ENCODE assay signal across 9 cellular contexts in genomic region chr18:79460445-79461300, GRCh38.
DNase-seq lines count a peak whose midpoint lies in the region; ATAC-seq and TF ChIP-seq lines count a peak whose summit lies in the region.
"Had no signal": no experiment of that assay in that cellular context is flagged by ENCODE, and none has a peak within 500 bp of the region (broad histone marks: within the 10 kb centered on the region; RNA-seq: fewer than 3 reads in every experiment).

No MANE protein-coding gene starts in this region.

- peak; percentile 80 for ATAC-seq in HG03060 (IDR thresholded peaks at IDR 0.05; ENCODE audit: low read depth, unreplicated experiment)

- no peaks in the 10 kb centered on the region for H3K27me3 Mint-ChIP-seq in activated T-helper 1 cell treated with anti-CD3 and anti-CD28 coated beads, Interleukin-12 subunit alpha, Interleukin-12 subunit beta, Interleukin-2, Interleukin-4 antibody, amounts not matched to agents 30 ng/mL and 10 ng/mL and 1 ng/mL, durations not matched to agents 14 hours and 24 hours and 36 hours (ENCODE audit: insufficient read depth)

- no peaks in the 10 kb centered on the region for H3K4me1 Mint-ChIP-seq in activated T-helper 1 cell treated with anti-CD3 and anti-CD28 coated beads, Interleukin-12 subunit alpha, Interleukin-12 subunit beta, Interleukin-2, Interleukin-4 antibody, amounts not matched to agents 30 ng/mL and 10 ng/mL and 1 ng/mL, durations not matched to agents 14 hours and 24 hours and 36 hours (ENCODE audit: low read depth)

- peak overlapping the region; percentile 78 to 97 (median 90) for H3K4me2 ChIP-seq in BLaER1 treated with 17β-estradiol and CSF1 and Interleukin-3, amounts not matched to agents 10 nM and 100 nM

- no peak for DNase-seq in activated T-helper 1 cell treated with anti-CD3 and anti-CD28 coated beads, Interleukin-12 subunit alpha, Interleukin-12 subunit beta, Interleukin-2, Interleukin-4 antibody, amounts not matched to agents 30 ng/mL and 10 ng/mL and 1 ng/mL, durations not matched to agents 14 hours and 24 hours and 36 hours (ENCODE audit: low spot score)
- no peak for DNase-seq in posterior cingulate gyrus
- no peak for DNase-seq in H4 (ENCODE audit: low spot score)
- DNase-seq in MG63 = no peak
- no peak for DNase-seq in iPS-NIHi7 (ENCODE audit: extremely low spot score)
- DNase-seq: immature natural killer cell had no signal

- peaks cover 0 to 44% (median 34%) of the 10 kb centered on the region in 11 experiments; a peak in 19 of 22 replicates for H3K36me3 ChIP-seq in BLaER1 treated with 17β-estradiol and CSF1 and Interleukin-3, amounts not matched to agents 10 nM and 100 nM
- no peaks in the 10 kb centered on the region for H3K36me3 ChIP-seq in MG63

- no peaks in the 10 kb centered on the region for H3K27me3 ChIP-seq in BLaER1 treated with 17β-estradiol and CSF1 and Interleukin-3, amounts not matched to agents 10 nM and 100 nM
- H3K27me3 ChIP-seq in MG63 = no peaks in the 10 kb centered on the region

- intact Hi-C loops in activated T-helper 1 cell treated with anti-CD3 and anti-CD28 coated beads, Interleukin-12 subunit alpha, Interleukin-12 subunit beta, Interleukin-2, Interleukin-4 antibody, amounts not matched to agents 30 ng/mL and 10 ng/mL and 1 ng/mL, durations not matched to agents 14 hours and 24 hours and 36 hours (cut with micrococcal nuclease) = no loop called here
- intact Hi-C loops in posterior cingulate gyrus (cut with DNase I) = no loop called here

- peak overlapping the region in 2 of 10 experiments; percentile 18 to 31; a peak in 3 of 20 replicates for H3K4me3 ChIP-seq in BLaER1 treated with 17β-estradiol and CSF1 and Interleukin-3, amounts not matched to agents 10 nM and 100 nM
- no peak overlapping the region for H3K4me3 ChIP-seq in MG63

- no peaks in the 10 kb centered on the region for H3K9me3 Mint-ChIP-seq in activated T-helper 1 cell treated with anti-CD3 and anti-CD28 coated beads, Interleukin-12 subunit alpha, Interleukin-12 subunit beta, Interleukin-2, Interleukin-4 antibody, amounts not matched to agents 30 ng/mL and 10 ng/mL and 1 ng/mL, durations not matched to agents 14 hours and 24 hours and 36 hours
- H3K9me3 Mint-ChIP-seq: immature natural killer cell had no signal

- no peak overlapping the region for H3K4me3 Mint-ChIP-seq in activated T-helper 1 cell treated with anti-CD3 and anti-CD28 coated beads, Interleukin-12 subunit alpha, Interleukin-12 subunit beta, Interleukin-2, Interleukin-4 antibody, amounts not matched to agents 30 ng/mL and 10 ng/mL and 1 ng/mL, durations not matched to agents 14 hours and 24 hours and 36 hours
- H3K4me3 Mint-ChIP-seq: immature natural killer cell had no signal

- H3K27ac Mint-ChIP-seq in activated T-helper 1 cell treated with anti-CD3 and anti-CD28 coated beads, Interleukin-12 subunit alpha, Interleukin-12 subunit beta, Interleukin-2, Interleukin-4 antibody, amounts not matched to agents 30 ng/mL and 10 ng/mL and 1 ng/mL, durations not matched to agents 14 hours and 24 hours and 36 hours = peak overlapping the region; percentile 70

- H3K9me3 ChIP-seq in BLaER1 treated with 17β-estradiol and CSF1 and Interleukin-3, amounts not matched to agents 10 nM and 100 nM (replicated peaks in 1 of 11) = no peaks in the 10 kb centered on the region
- H3K9me3 ChIP-seq in MG63 = no peaks in the 10 kb centered on the region

- peaks cover 17% of the 10 kb centered on the region for H3K36me3 Mint-ChIP-seq in activated T-helper 1 cell treated with anti-CD3 and anti-CD28 coated beads, Interleukin-12 subunit alpha, Interleukin-12 subunit beta, Interleukin-2, Interleukin-4 antibody, amounts not matched to agents 30 ng/mL and 10 ng/mL and 1 ng/mL, durations not matched to agents 14 hours and 24 hours and 36 hours (ENCODE audit: low read depth)

- H3K9ac ChIP-seq in BLaER1 treated with 17β-estradiol and CSF1 and Interleukin-3, amounts not matched to agents 10 nM and 100 nM = peak overlapping the region in 10 of 11 experiments; percentile 0 to 70 (median 43); a peak in 16 of 22 replicates

- TF ChIP-seq POLR2A in GM19193 (IDR thresholded peaks at IDR 0.05; ENCODE audit: extremely low read depth, insufficient read depth, insufficient read length) = peak; percentile 80

- H3K27ac ChIP-seq in BLaER1 treated with 17β-estradiol and CSF1 and Interleukin-3, amounts not matched to agents 10 nM and 100 nM = peak overlapping the region in 9 of 11 experiments; percentile 14 to 80 (median 50); a peak in 17 of 22 replicates

- H4K20me1 ChIP-seq in BLaER1 treated with 17β-estradiol and CSF1 and Interleukin-3, amounts not matched to agents 10 nM and 100 nM = peaks cover 0 to 64% (median 10%) of the 10 kb centered on the region in 11 experiments; a peak in 13 of 22 replicates

- peaks cover 44 to 86% (median 71%) of the 10 kb centered on the region in 10 experiments for H3K4me1 ChIP-seq in BLaER1 treated with 17β-estradiol and CSF1 and Interleukin-3, amounts not matched to agents 10 nM and 100 nM
